In the genomic region with DNA sequence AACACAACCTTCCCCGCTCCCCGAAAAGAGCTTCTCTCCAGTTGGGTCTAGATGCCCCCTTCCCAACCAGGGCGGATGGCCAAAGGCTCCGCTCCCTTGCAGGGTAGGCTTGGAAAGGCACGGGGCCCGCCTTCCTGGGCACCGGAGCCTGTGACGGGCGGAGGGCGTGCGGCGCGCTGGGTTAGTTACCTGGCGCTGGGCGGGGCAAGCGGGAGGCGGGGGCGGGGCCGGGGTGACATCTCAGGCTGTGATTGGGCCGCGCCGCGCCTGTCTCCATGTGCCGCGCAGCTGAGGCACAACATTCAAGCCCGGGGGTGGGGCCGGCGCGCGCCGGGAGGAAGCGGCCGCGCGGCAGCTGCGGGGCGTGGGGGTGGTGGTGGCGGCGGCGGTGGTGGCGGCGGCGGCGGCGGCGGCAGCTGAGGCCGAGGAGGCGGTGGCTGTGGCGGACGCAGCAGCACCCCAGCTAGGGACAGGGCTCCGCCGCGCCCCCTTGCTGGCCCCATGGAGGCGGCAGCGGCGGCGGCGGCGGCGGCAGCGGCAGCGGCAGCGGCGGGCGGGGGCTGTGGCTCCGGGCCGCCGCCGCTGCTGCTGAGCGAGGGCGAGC, we compare ENCODE assay signal across 8 cellular contexts. TPM values are rescaled to one million over a fixed set of nuclear protein-coding genes. Genes with fewer than 3 reads are reported as not detected.
DNase-seq lines count a peak whose midpoint lies in the region; TF ChIP-seq lines count a peak whose summit lies in the region.

A gene (plus strand): TSS at position 298 of the 604 bp plus-strand sequence. CDS start 204 bp downstream, at position 502.

- H3K79me2 ChIP-seq in DOHH2 (ENCODE audit: control insufficient read depth, low read length): no peaks in the 10 kb centered on the region

- no peaks in the 10 kb centered on the region for H3K9me2 ChIP-seq in DOHH2 (replicated peaks; ENCODE audit: control insufficient read depth, low read length)

- no peak within 1 kb of the TSS for H2BK15ac ChIP-seq in neuronal stem cell (ENCODE audit: low read length)

- H2BK5ac ChIP-seq in neuronal stem cell (ENCODE audit: low read length): no peak within 1 kb of the TSS

- no peak within 1 kb of the TSS for H4K8ac ChIP-seq in neuronal stem cell (ENCODE audit: low read depth, low read length)

- H3K18ac ChIP-seq in neuronal stem cell (ENCODE audit: low read length): no peak within 1 kb of the TSS

- no peaks in the 10 kb centered on the region for H3F3A ChIP-seq in DOHH2 (ENCODE audit: control insufficient read depth, insufficient read depth)

- WGBS in neuronal stem cell (ENCODE audit: extremely low coverage in 2 of 2, insufficient read length in 2 of 2, insufficient replicate concordance in 1 of 2), 2 donors: no CpG with 5 or more reads among the region's 71 CpGs

- peak within 1 kb of the TSS; percentile 21 for H3K9ac ChIP-seq in neuronal stem cell (ENCODE audit: low read depth, low read length, poor library complexity)

- peak within 1 kb of the TSS; percentile 83 for H2AFZ ChIP-seq in neuronal stem cell (ENCODE audit: low read length)

- no peak within 1 kb of the TSS for H3K23ac ChIP-seq in neuronal stem cell (ENCODE audit: low read depth, low read length, poor library complexity)

- no peak within 1 kb of the TSS for H3K14ac ChIP-seq in neuronal stem cell (ENCODE audit: low read length)

- H3K4ac ChIP-seq in neuronal stem cell (ENCODE audit: low read length): no peak within 1 kb of the TSS

- no peak within 1 kb of the TSS for H2BK120ac ChIP-seq in neuronal stem cell (ENCODE audit: low read depth, low read length)

- H3K9me3 ChIP-seq in DOHH2 (ENCODE audit: control insufficient read depth, insufficient read depth, low read length) (no peaks in the 10 kb centered on the region), neuronal stem cell (replicated peaks in 1 of 2; ENCODE audit: control insufficient read depth in 2 of 2, insufficient read depth in 1 of 2, low read depth in 1 of 2, low read length in 2 of 2) (no peaks in the 10 kb centered on the region)

- no peak within 1 kb of the TSS for H4K91ac ChIP-seq in neuronal stem cell (ENCODE audit: low read depth, low read length, poor library complexity)

- no peaks in the 10 kb centered on the region for H4K20me1 ChIP-seq in DOHH2 (ENCODE audit: control insufficient read depth, insufficient read depth, low read depth, low read length)

- H2AK5ac ChIP-seq in neuronal stem cell (ENCODE audit: low read depth, low read length): no peak within 1 kb of the TSS

- H3K79me1 ChIP-seq in neuronal stem cell (ENCODE audit: low read depth, low read length): no peaks in the 10 kb centered on the region

- H3K4me2 ChIP-seq in DOHH2 (ENCODE audit: low read length) (peak within 1 kb of the TSS; percentile 69), neuronal stem cell (ENCODE audit: insufficient read depth, low read length, poor library complexity, severe bottlenecking) (peak within 1 kb of the TSS; percentile 66)

- no peak for TF ChIP-seq CTCF in DOHH2 (IDR thresholded peaks at IDR 0.05; ENCODE audit: low read depth, low read length, poor library complexity, severe bottlenecking)

- no peaks in the 10 kb centered on the region for H3K36me3 ChIP-seq in DOHH2 (ENCODE audit: control insufficient read depth, low read length)
- H3K36me3 ChIP-seq in neuronal stem cell (replicated peaks in 1 of 2; ENCODE audit: control insufficient read depth in 2 of 2, insufficient read depth in 2 of 2, low read length in 2 of 2): no peaks in the 10 kb centered on the region

- DNase-seq in H4 (ENCODE audit: low spot score) (peak; percentile 51), LoVo (ENCODE audit: low spot score) (peak; percentile 79), SK-N-DZ (ENCODE audit: low spot score) (peak; percentile 54), germinal center (ENCODE audit: low spot score) (peak; percentile 88), neuronal stem cell (ENCODE audit: low spot score) (peak; percentile 56), stromal cell of bone marrow (ENCODE audit: low read depth) (peak; percentile 21)
- peak; percentile 75 for DNase-seq in activated naive CD4-positive, alpha-beta T cell treated with Interleukin-2 at 50 U/mL for 16 hours

- H3K27ac ChIP-seq in DOHH2 (ENCODE audit: low read depth, low read length) (no peak within 1 kb of the TSS), neuronal stem cell (replicated peaks; ENCODE audit: low read length) (no peak within 1 kb of the TSS)

- H3K27me3 ChIP-seq in DOHH2 (ENCODE audit: control insufficient read depth, low read length) (peaks cover 19% of the 10 kb centered on the region), neuronal stem cell (ENCODE audit: control insufficient read depth in 3 of 3, insufficient read depth in 3 of 3, low read depth in 1 of 3, low read length in 3 of 3) (peaks cover 0 to 33% (median 9%) of the 10 kb centered on the region in 3 experiments)

- no peak within 1 kb of the TSS for H2BK12ac ChIP-seq in neuronal stem cell (ENCODE audit: low read length)

- H3K4me3 ChIP-seq in DOHH2 (ENCODE audit: low read length) (peak within 1 kb of the TSS; percentile 63), neuronal stem cell (ENCODE audit: low read length in 2 of 2) (peak within 1 kb of the TSS; percentile 45 to 82)

- H3K4me1 ChIP-seq in DOHH2 (ENCODE audit: control insufficient read depth, low read length) (peaks cover 8% of the 10 kb centered on the region), neuronal stem cell (ENCODE audit: control insufficient read depth in 2 of 2, insufficient read depth in 1 of 2, low read depth in 1 of 2, low read length in 2 of 2) (no peaks in the 10 kb centered on the region)

RNA-seq across cellular contexts. Expression of the gene that starts here (rescaled TPM):
- total RNA-seq in H4 (2014; rRNA removed; shearing (Covaris generic)): 0.53 and 1.1 TPM in 2 replicates
- 0.26 and 0.74 TPM in 2 replicates for polyA plus RNA-seq in SK-N-DZ (2014; cell fraction: cytosol; rRNA removed)
- polyA plus RNA-seq in SK-N-DZ (2014; cell fraction: nucleus; rRNA removed): 0.14 and 0.39 TPM in 2 replicates
- 0.24 TPM for polyA plus RNA-seq in neuronal stem cell (2013, experiment 1 of 2)
- 0.26 TPM for polyA plus RNA-seq in neuronal stem cell (2013, experiment 2 of 2)

Comparison
In these comparisons a context has a peak if more than half of its experiments do, and no peak if none do; other contexts are left out.
1. DNase-seq: peak in every context shown above with its lines; median percentile 88 in germinal center; 79 in LoVo; 75 in activated naive CD4-positive, alpha-beta T cell treated with Interleukin-2 at 50 U/mL for 16 hours; 56 in neuronal stem cell; 54 in SK-N-DZ; 51 in H4; 21 in stromal cell of bone marrow.